6 cellular contexts compared by ENCODE assay signal in the genomic region with DNA sequence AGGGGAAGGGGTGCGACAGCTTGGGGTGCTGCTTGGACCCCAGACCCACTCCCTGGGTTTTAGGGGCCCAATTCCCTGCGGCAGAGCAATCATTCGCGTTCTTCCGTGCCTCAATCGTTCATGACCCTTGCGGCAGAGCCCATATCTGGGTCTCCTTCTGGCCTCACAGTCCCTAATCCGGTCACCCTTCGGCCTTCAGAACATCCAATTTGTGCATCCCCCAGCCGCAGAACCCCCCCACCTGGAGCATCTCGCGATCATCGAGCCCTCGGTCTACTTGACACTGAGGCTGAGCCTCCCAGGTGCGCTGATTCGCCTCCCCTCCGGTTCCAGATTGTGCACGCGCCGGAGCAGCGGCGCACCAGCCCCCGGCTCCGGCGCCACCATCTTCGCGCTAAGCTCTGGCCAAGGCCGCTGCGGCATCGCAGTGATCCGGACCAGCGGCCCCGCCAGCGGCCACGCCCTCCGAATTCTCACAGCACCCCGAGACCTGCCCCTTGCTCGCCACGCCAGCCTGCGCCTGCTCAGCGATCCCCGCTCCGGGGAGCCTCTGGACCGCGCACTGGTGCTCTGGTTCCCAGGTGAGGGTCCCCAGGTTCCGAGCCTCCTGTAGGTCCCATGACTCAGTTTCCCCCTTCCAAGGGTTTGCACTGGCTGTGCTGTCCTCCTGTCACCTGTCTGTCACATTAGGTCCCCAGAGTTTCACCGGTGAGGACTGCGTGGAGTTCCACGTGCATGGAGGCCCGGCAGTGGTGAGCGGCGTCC.
DNase-seq lines count a peak whose midpoint lies in the region; ATAC-seq lines count a peak whose summit lies in the region.

No MANE protein-coding gene starts in this region.

- no peak for ATAC-seq in memory B cell (ENCODE audit: low read depth)

- peak overlapping the region; percentile 81 for H3K27ac Mint-ChIP-seq in memory B cell

- H3K36me3 Mint-ChIP-seq in memory B cell, result peaks cover 4% of the 10 kb centered on the region

- peak; percentile 56 for DNase-seq in activated T-cell treated with anti-CD3 and anti-CD28 coated beads for 48 hours (ENCODE audit: low read depth)
- no peak for DNase-seq in activated T-cell treated with anti-CD3 and anti-CD28 coated beads, Interleukin-2, amount 50 U/mL, for 1 hour
- DNase-seq in activated naive CD4-positive, alpha-beta T cell treated with Interleukin-2 at 50 U/mL for 16 hours, result peak; percentile 35
- DNase-seq in memory B cell (ENCODE audit: low spot score in 2 of 2), result no peak
- no peak for DNase-seq in cerebellar nuclear complex (lab: John Stamatoyannopoulos, UW)
- DNase-seq in amniotic stem cell (lab: John Stamatoyannopoulos, UW), result no peak

- no peaks in the 10 kb centered on the region for H3K9me3 Mint-ChIP-seq in memory B cell

- peaks cover 16% of the 10 kb centered on the region for H3K4me1 Mint-ChIP-seq in memory B cell

- peaks cover 2% of the 10 kb centered on the region for H3K27me3 Mint-ChIP-seq in memory B cell

- peak overlapping the region; percentile 96 for H3K4me3 Mint-ChIP-seq in memory B cell

Comparison
In these comparisons a context has a peak if more than half of its experiments do, and no peak if none do; other contexts are left out.
1. DNase-seq: peak in activated T-cell treated with anti-CD3 and anti-CD28 coated beads for 48 hours (single experiment) and activated naive CD4-positive, alpha-beta T cell treated with Interleukin-2 at 50 U/mL for 16 hours (single experiment); none in activated T-cell treated with anti-CD3 and anti-CD28 coated beads, Interleukin-2, amount 50 U/mL, for 1 hour (single experiment), memory B cell (0 of 2), cerebellar nuclear complex (0 of 2) and amniotic stem cell (single experiment).